16 cellular contexts compared by ENCODE assay signal in the genomic region with DNA sequence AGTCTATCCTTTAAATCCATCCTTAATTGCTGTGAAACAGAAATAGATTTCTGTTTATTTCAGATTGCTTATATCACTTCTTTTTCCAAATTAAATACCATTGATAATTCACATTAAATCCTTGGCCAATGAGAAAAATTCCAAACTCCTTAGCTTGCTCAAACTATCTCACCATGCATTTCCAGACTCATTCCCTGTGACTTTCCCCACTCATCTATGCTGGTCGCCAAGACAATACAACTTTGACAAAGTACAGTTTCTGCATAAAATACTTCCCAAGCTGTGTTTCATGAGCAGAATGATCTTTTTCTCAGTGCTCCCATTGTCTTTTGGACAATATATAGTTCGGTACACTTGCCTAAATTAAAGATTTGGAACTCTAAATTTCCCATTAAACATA.
DNase-seq lines count a peak whose midpoint lies in the region; ATAC-seq, FAIRE-seq and TF ChIP-seq lines count a peak whose summit lies in the region.
"Had no signal": no experiment of that assay in that cellular context is flagged by ENCODE, and none has a peak within 500 bp of the region (broad histone marks: within the 10 kb centered on the region; RNA-seq: fewer than 3 reads in every experiment).

No MANE protein-coding gene starts in this region.

- no peaks in the 10 kb centered on the region for H3K79me2 ChIP-seq in GM23248 (ENCODE audit: insufficient read depth)
- no peaks in the 10 kb centered on the region for H3K79me2 ChIP-seq in osteoblast (ENCODE audit: insufficient read depth, low read length)
- no peaks in the 10 kb centered on the region for H3K79me2 ChIP-seq in HepG2 (ENCODE audit: insufficient read depth, low read length)

- H3K4me3 ChIP-seq in GM23248 (no peak overlapping the region), fibroblast of pulmonary artery (replicated peaks; ENCODE audit: low read depth, low read length) (no peak overlapping the region), osteoblast (ENCODE audit: insufficient read depth, low read length) (no peak overlapping the region), HepG2 (replicated peaks in 1 of 3; ENCODE audit: insufficient read depth in 1 of 3, low read depth in 2 of 3, low read length in 3 of 3) (no peak overlapping the region)
- H3K4me3 ChIP-seq: BLaER1 had no signal

- CTCF ChIA-PET in HepG2 (lab: Yijun Ruan, JAX; ENCODE audit: low intra/inter-chr PET ratio, low total read pairs): no interaction called here

- TF ChIP-seq RAD21 in HepG2 (CRISPR knock-in tag; IDR thresholded peaks at IDR 0.05): no peak

- POLR2A ChIA-PET in HepG2 (lab: Yijun Ruan, JAX): no interaction called here

- H3K36me3 ChIP-seq in GM23248 (ENCODE audit: low read depth) (no peaks in the 10 kb centered on the region), osteoblast (ENCODE audit: insufficient read depth, low read length) (no peaks in the 10 kb centered on the region), HepG2 (replicated peaks in 1 of 2; ENCODE audit: control insufficient read depth in 1 of 2, insufficient read depth in 2 of 2, low read length in 2 of 2) (no peaks in the 10 kb centered on the region)
- H3K36me3 ChIP-seq: BLaER1 had no signal

- no TSS peak for BruUV-seq in HepG2 (replicated peaks; lab: Mats Ljungman, UMichigan)

- DNase-seq in GM23248: peak; percentile 8
- DNase-seq in astrocyte of the hippocampus (ENCODE audit: low read depth, low spot score): peak; percentile 59
- peak; percentile 39 for DNase-seq in fibroblast of pulmonary artery (ENCODE audit: low read depth)
- DNase-seq in osteoblast (ENCODE audit: insufficient read length, low spot score, missing footprints): no peak
- DNase-seq in HepG2 (ENCODE audit: low spot score): no peak
- no peak for DNase-seq in putamen (ENCODE audit: low spot score)
- DNase-seq in left cardiac atrium: no peak
- no peak for DNase-seq in Right ventricle myocardium inferior (ENCODE audit: missing footprints)
- DNase-seq: 8988T; AML-193; Caco-2; CD8-positive, alpha-beta memory T cell; DMS53; GF-D8 had no signal

- no peak for FAIRE-seq in HepG2 (lab: Jason Lieb, UNC)

- in situ Hi-C loops in GM23248 (cut with MboI): no loop called here
- in situ Hi-C loops in HepG2 (cut with HindIII; ENCODE audit: extremely low pct_ligation_motif_present, low pct_unique_long_range_greater_than_20kb): no loop called here

- no peak overlapping the region for H2AFZ ChIP-seq in GM23248
- no peak overlapping the region for H2AFZ ChIP-seq in osteoblast (ENCODE audit: low read length)
- no peak overlapping the region for H2AFZ ChIP-seq in HepG2 (ENCODE audit: low read length)

- H3K4me1 ChIP-seq in GM23248 (ENCODE audit: insufficient read depth) (no peaks in the 10 kb centered on the region), osteoblast (ENCODE audit: insufficient read depth, low read length) (peaks cover 8% of the 10 kb centered on the region), HepG2 (ENCODE audit: insufficient read depth, low read length) (no peaks in the 10 kb centered on the region)
- H3K4me1 ChIP-seq: BLaER1, Caco-2 had no signal

- TF ChIP-seq EP300 in HepG2 (IDR thresholded peaks at IDR 0.05; ENCODE audit: low read depth in 2 of 2, low read length in 2 of 2) (no peak), HepG2 (CRISPR knock-in tag; IDR thresholded peaks at IDR 0.05; ENCODE audit: borderline replicate concordance) (no peak)

- TF ChIP-seq POLR2A in HepG2 (IDR thresholded peaks at IDR 0.05; ENCODE audit: insufficient read depth in 1 of 2, low read depth in 2 of 2, low read length in 2 of 2): no peak

- no peaks in the 10 kb centered on the region for H3K9me3 ChIP-seq in GM23248 (ENCODE audit: low read depth)
- H3K9me3 ChIP-seq in osteoblast (ENCODE audit: low read depth, low read length): peaks cover 3% of the 10 kb centered on the region
- H3K9me3 ChIP-seq in HepG2 (ENCODE audit: low read length): no peaks in the 10 kb centered on the region
- H3K9me3 ChIP-seq: Caco-2 had no signal

- H3K27me3 ChIP-seq in GM23248 (replicated peaks; ENCODE audit: insufficient read depth) (no peaks in the 10 kb centered on the region), osteoblast (ENCODE audit: insufficient read depth, low read length) (no peaks in the 10 kb centered on the region), HepG2 (ENCODE audit: control insufficient read depth in 1 of 2, insufficient read depth in 2 of 2, low read length in 2 of 2) (no peaks in the 10 kb centered on the region)
- H3K27me3 ChIP-seq: BLaER1 had no signal

- no peaks in the 10 kb centered on the region for H3K9me2 ChIP-seq in GM23248 (ENCODE audit: insufficient read depth)

- TF ChIP-seq CTCF in fibroblast of pulmonary artery (IDR thresholded peaks at IDR 0.05; ENCODE audit: low read length, missing control alignments) (no peak), osteoblast (IDR thresholded peaks at IDR 0.05; ENCODE audit: extremely low read depth, low read depth, low read length) (no peak), HepG2 (CRISPR knock-in tag; IDR thresholded peaks at IDR 0.05) (no peak)

- H3K9ac ChIP-seq in GM23248 (no peak overlapping the region), HepG2 (ENCODE audit: insufficient read depth, low read depth, low read length) (no peak overlapping the region)
- H3K9ac ChIP-seq: BLaER1 had no signal

- ATAC-seq in HepG2 (no peak), left cardiac atrium (no peak), Right ventricle myocardium inferior (no peak)
- ATAC-seq: HCT116 had no signal

- H3K4me2 ChIP-seq in GM23248 (ENCODE audit: unreplicated experiment) (no peak overlapping the region), osteoblast (ENCODE audit: insufficient read depth, low read length) (no peak overlapping the region), HepG2 (ENCODE audit: low read depth, low read length) (no peak overlapping the region)
- H3K4me2 ChIP-seq: BLaER1 had no signal

- H3F3A ChIP-seq in GM23248 (ENCODE audit: insufficient read depth): no peaks in the 10 kb centered on the region

- no peaks in the 10 kb centered on the region for H4K20me1 ChIP-seq in GM23248 (ENCODE audit: insufficient read depth)
- H4K20me1 ChIP-seq in osteoblast (ENCODE audit: insufficient read depth, low read length): no peaks in the 10 kb centered on the region
- H4K20me1 ChIP-seq in HepG2 (ENCODE audit: insufficient read depth, low read length): no peaks in the 10 kb centered on the region
- H4K20me1 ChIP-seq: BLaER1 had no signal

- intact Hi-C loops in HepG2 (cut with micrococcal nuclease; ENCODE audit: unreplicated experiment): no loop called here
- intact Hi-C loops in left cardiac atrium (cut with DNase I): no loop called here
- intact Hi-C loops in Right ventricle myocardium inferior (cut with DNase I): no loop called here

- H3K27ac ChIP-seq in GM23248: no peak overlapping the region
- H3K27ac ChIP-seq in osteoblast (ENCODE audit: low read depth, low read length): peak overlapping the region; percentile 78
- H3K27ac ChIP-seq in HepG2 (ENCODE audit: extremely low read length, insufficient read depth, low read length): no peak overlapping the region
- H3K27ac ChIP-seq: BLaER1 had no signal

- 21 to 29% methylated on average over 2 of the region's 2 CpGs for WGBS in GM23248 (ENCODE audit: low coverage in 1 of 2, low lambda C conversion rate in 2 of 2, missing lambda C conversion rate in 2 of 2), 2 experiments
- WGBS in HepG2 (ENCODE audit: low lambda C conversion rate): 0% methylated on average over 2 of the region's 2 CpGs

TF ChIP-seq in HepG2, 621 proteins besides CTCF, POLR2A, EP300 and RAD21:
- no peak for TF ChIP-seq ZNF296 (CRISPR knock-in tag; conservative IDR thresholded peaks at IDR 0.05)
- TF ChIP-seq SAP130 (CRISPR knock-in tag; IDR thresholded peaks at IDR 0.05; ENCODE audit: low read depth): no peak
- no peak for TF ChIP-seq ZNF382 (CRISPR knock-in tag; IDR thresholded peaks at IDR 0.05; ENCODE audit: borderline replicate concordance)
- TF ChIP-seq, protein P1, sequence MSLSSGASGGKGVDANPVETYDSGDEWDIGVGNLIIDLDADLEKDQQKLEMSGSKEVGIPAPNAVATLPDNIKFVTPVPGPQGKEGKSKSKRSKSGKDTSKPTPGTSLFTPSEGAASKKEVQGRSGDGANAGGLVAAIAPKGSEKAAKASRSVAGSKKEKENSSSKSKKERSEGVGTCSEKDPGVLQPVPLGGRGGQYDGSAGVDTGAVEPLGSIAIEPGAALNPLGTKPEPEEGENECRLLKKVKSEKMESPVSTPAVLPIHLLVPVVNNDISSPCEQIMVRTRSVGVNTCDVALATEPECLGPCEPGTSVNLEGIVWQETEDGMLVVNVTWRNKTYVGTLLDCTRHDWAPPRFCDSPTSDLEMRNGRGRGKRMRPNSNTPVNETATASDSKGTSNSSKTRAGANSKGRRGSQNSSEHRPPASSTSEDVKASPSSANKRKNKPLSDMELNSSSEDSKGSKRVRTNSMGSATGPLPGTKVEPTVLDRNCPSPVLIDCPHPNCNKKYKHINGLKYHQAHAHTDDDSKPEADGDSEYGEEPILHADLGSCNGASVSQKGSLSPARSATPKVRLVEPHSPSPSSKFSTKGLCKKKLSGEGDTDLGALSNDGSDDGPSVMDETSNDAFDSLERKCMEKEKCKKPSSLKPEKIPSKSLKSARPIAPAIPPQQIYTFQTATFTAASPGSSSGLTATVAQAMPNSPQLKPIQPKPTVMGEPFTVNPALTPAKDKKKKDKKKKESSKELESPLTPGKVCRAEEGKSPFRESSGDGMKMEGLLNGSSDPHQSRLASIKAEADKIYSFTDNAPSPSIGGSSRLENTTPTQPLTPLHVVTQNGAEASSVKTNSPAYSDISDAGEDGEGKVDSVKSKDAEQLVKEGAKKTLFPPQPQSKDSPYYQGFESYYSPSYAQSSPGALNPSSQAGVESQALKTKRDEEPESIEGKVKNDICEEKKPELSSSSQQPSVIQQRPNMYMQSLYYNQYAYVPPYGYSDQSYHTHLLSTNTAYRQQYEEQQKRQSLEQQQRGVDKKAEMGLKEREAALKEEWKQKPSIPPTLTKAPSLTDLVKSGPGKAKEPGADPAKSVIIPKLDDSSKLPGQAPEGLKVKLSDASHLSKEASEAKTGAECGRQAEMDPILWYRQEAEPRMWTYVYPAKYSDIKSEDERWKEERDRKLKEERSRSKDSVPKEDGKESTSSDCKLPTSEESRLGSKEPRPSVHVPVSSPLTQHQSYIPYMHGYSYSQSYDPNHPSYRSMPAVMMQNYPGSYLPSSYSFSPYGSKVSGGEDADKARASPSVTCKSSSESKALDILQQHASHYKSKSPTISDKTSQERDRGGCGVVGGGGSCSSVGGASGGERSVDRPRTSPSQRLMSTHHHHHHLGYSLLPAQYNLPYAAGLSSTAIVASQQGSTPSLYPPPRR (CRISPR knock-in tag; IDR thresholded peaks at IDR 0.05; ENCODE audit: borderline replicate concordance): no peak
- no peak for TF ChIP-seq RARG (CRISPR knock-in tag; IDR thresholded peaks at IDR 0.05; ENCODE audit: low read depth)

Comparison
In these comparisons a context has a peak if more than half of its experiments do, and no peak if none do; other contexts are left out.
1. DNase-seq: peak in GM23248 (single experiment), astrocyte of the hippocampus (single experiment) and fibroblast of pulmonary artery (single experiment); none in osteoblast (single experiment), HepG2 (single experiment), putamen (single experiment), left cardiac atrium (single experiment) and Right ventricle myocardium inferior (single experiment).